Comparison of ENCODE assay signal across 12 cellular contexts in the genomic region with DNA sequence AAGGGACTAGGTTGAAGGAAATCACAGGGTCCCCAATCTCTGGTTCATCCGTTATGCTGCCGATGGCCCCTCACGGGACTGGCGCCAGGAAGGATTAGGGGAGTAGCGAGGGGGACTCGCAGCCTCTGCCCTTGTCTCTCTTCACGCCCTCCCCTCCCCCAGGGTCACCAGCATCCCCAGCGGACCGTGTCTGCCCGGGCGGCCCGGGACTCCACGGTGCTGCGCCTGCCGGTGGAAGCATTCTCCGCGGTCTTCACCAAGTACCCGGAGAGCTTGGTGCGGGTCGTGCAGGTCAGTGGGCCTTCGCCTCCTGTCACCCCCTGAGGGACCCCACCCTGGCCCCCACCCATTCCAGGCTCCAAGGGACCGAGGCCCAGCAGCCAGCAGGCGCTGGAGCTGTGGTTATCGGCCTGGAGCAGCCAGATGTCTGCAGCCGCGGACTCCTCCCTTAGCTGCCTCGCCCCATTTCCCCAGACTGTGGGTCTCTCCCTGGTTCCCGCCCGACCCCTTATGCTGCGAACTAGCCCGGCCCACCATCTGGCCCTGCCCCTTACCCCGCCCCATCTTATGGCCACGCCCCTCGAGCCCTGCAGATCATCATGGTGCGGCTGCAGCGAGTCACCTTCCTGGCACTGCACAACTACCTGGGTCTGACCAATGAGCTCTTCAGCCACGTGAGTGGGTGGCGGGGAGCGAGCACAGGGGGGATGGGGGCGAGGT. TPM values are rescaled to one million over a fixed set of nuclear protein-coding genes. Genes with fewer than 3 reads are reported as not detected.
DNase-seq lines count a peak whose midpoint lies in the region; ATAC-seq, FAIRE-seq and TF ChIP-seq lines count a peak whose summit lies in the region.
"Had no signal": no experiment of that assay in that cellular context is flagged by ENCODE, and none has a peak within 500 bp of the region (broad histone marks: within the 10 kb centered on the region; RNA-seq: fewer than 3 reads in every experiment).

No MANE protein-coding gene starts in this region.

- intact Hi-C loops in activated T-helper 1 cell treated with anti-CD3 and anti-CD28 coated beads, Interleukin-12 subunit alpha, Interleukin-12 subunit beta, Interleukin-2, Interleukin-4 antibody, amounts not matched to agents 30 ng/mL and 10 ng/mL and 1 ng/mL, durations not matched to agents 14 hours and 24 hours and 36 hours (cut with micrococcal nuclease), result no loop called here

- H3K27me3 ChIP-seq in neural progenitor cell, result no peaks in the 10 kb centered on the region
- H3K27me3 ChIP-seq: SJSA1 had no signal

- H3K27ac ChIP-seq in neural progenitor cell, result no peak overlapping the region
- H3K27ac ChIP-seq: SJSA1 had no signal

- no peak overlapping the region for H3K9ac ChIP-seq in neural progenitor cell

- H3K4me3 Mint-ChIP-seq in neural progenitor cell, result no peak overlapping the region
- H3K4me3 Mint-ChIP-seq in activated T-helper 1 cell treated with anti-CD3 and anti-CD28 coated beads, Interleukin-12 subunit alpha, Interleukin-12 subunit beta, Interleukin-2, Interleukin-4 antibody, amounts not matched to agents 30 ng/mL and 10 ng/mL and 1 ng/mL, durations not matched to agents 14 hours and 24 hours and 36 hours, result no peak overlapping the region
- H3K4me3 Mint-ChIP-seq: stimulated activated naive CD8-positive, alpha-beta T cell treated with anti-CD3 and anti-CD28 coated beads, Interleukin-15, Interleukin-2, amounts not matched to agents 100 ng/mL and 50 ng/mL, for 24 hours had no signal

- TF ChIP-seq CTCF in neural progenitor cell (IDR thresholded peaks at IDR 0.05), result no peak

- no peak overlapping the region for H3K27ac Mint-ChIP-seq in neural progenitor cell
- H3K27ac Mint-ChIP-seq in activated T-helper 1 cell treated with anti-CD3 and anti-CD28 coated beads, Interleukin-12 subunit alpha, Interleukin-12 subunit beta, Interleukin-2, Interleukin-4 antibody, amounts not matched to agents 30 ng/mL and 10 ng/mL and 1 ng/mL, durations not matched to agents 14 hours and 24 hours and 36 hours, result no peak overlapping the region
- H3K27ac Mint-ChIP-seq: stimulated activated naive CD8-positive, alpha-beta T cell treated with anti-CD3 and anti-CD28 coated beads, Interleukin-15, Interleukin-2, amounts not matched to agents 100 ng/mL and 50 ng/mL, for 24 hours had no signal

- H2AFZ ChIP-seq in neural progenitor cell (replicated peaks), result no peak overlapping the region

- H3K36me3 Mint-ChIP-seq in neural progenitor cell, result peaks cover 18% of the 10 kb centered on the region
- peaks cover 35% of the 10 kb centered on the region for H3K36me3 Mint-ChIP-seq in activated T-helper 1 cell treated with anti-CD3 and anti-CD28 coated beads, Interleukin-12 subunit alpha, Interleukin-12 subunit beta, Interleukin-2, Interleukin-4 antibody, amounts not matched to agents 30 ng/mL and 10 ng/mL and 1 ng/mL, durations not matched to agents 14 hours and 24 hours and 36 hours (ENCODE audit: low read depth)

- in situ Hi-C loops in Caki2 (cut with HindIII; ENCODE audit: low pct_unique_long_range_greater_than_20kb, low sequenced_read_pairs), result no loop called here

- H3K4me3 ChIP-seq in neural progenitor cell, result no peak overlapping the region
- H3K4me3 ChIP-seq: SJSA1 had no signal

- peaks cover 6% of the 10 kb centered on the region for H3K27me3 Mint-ChIP-seq in neural progenitor cell (ENCODE audit: insufficient read depth, low read depth)
- no peaks in the 10 kb centered on the region for H3K27me3 Mint-ChIP-seq in activated T-helper 1 cell treated with anti-CD3 and anti-CD28 coated beads, Interleukin-12 subunit alpha, Interleukin-12 subunit beta, Interleukin-2, Interleukin-4 antibody, amounts not matched to agents 30 ng/mL and 10 ng/mL and 1 ng/mL, durations not matched to agents 14 hours and 24 hours and 36 hours (ENCODE audit: insufficient read depth)
- H3K27me3 Mint-ChIP-seq: stimulated activated naive CD8-positive, alpha-beta T cell treated with anti-CD3 and anti-CD28 coated beads, Interleukin-15, Interleukin-2, amounts not matched to agents 100 ng/mL and 50 ng/mL, for 24 hours had no signal

- H3K36me3 ChIP-seq in neural progenitor cell, result no peaks in the 10 kb centered on the region

- no peak overlapping the region for H3K4me2 ChIP-seq in neural progenitor cell

- no peak for FAIRE-seq in urothelium cell line (lab: Jason Lieb, UNC)
- FAIRE-seq: keratinocyte had no signal

- H4K20me1 ChIP-seq in neural progenitor cell (ENCODE audit: low read depth), result no peaks in the 10 kb centered on the region

- no peaks in the 10 kb centered on the region for H3F3A ChIP-seq in neural progenitor cell (ENCODE audit: low read depth)

- no peaks in the 10 kb centered on the region for H3K4me1 ChIP-seq in neural progenitor cell

- no peaks in the 10 kb centered on the region for H3K9me3 ChIP-seq in neural progenitor cell (ENCODE audit: low read depth)
- H3K9me3 ChIP-seq: SJSA1 had no signal

- no peaks in the 10 kb centered on the region for H3K9me3 Mint-ChIP-seq in neural progenitor cell
- no peaks in the 10 kb centered on the region for H3K9me3 Mint-ChIP-seq in activated T-helper 1 cell treated with anti-CD3 and anti-CD28 coated beads, Interleukin-12 subunit alpha, Interleukin-12 subunit beta, Interleukin-2, Interleukin-4 antibody, amounts not matched to agents 30 ng/mL and 10 ng/mL and 1 ng/mL, durations not matched to agents 14 hours and 24 hours and 36 hours
- H3K9me3 Mint-ChIP-seq: stimulated activated naive CD8-positive, alpha-beta T cell treated with anti-CD3 and anti-CD28 coated beads, Interleukin-15, Interleukin-2, amounts not matched to agents 100 ng/mL and 50 ng/mL, for 24 hours had no signal

- ATAC-seq in HG03439 (IDR thresholded peaks at IDR 0.05; ENCODE audit: unreplicated experiment), result no peak

- DNase-seq in Caki2 (ENCODE audit: low read depth), result peak; percentile 26
- peak in 71 of 76 experiments; percentile 45 to 97 (median 85) for DNase-seq in HUDEP-2 (lab: John Stamatoyannopoulos, UW; ENCODE audit: unreplicated experiment in 76 of 76)
- peak; percentile 35 for DNase-seq in astrocyte of the hippocampus (ENCODE audit: low read depth, low spot score)
- peak; percentile 42 for DNase-seq in neural progenitor cell (ENCODE audit: low spot score)
- no peak for DNase-seq in urothelium cell line (ENCODE audit: low spot score)
- DNase-seq in NCI-H748 treated with DMSO at 0.1 percent for 48 hours (lab: John Stamatoyannopoulos, UW), result no peak
- no peak for DNase-seq in activated T-helper 1 cell treated with anti-CD3 and anti-CD28 coated beads, Interleukin-12 subunit alpha, Interleukin-12 subunit beta, Interleukin-2, Interleukin-4 antibody, amounts not matched to agents 30 ng/mL and 10 ng/mL and 1 ng/mL, durations not matched to agents 14 hours and 24 hours and 36 hours (ENCODE audit: low spot score)
- DNase-seq: NCI-H187 treated with DMSO at 0.1 percent for 48 hours had no signal

- H3K4me1 Mint-ChIP-seq in neural progenitor cell, result peaks cover 3% of the 10 kb centered on the region
- peaks cover 27% of the 10 kb centered on the region for H3K4me1 Mint-ChIP-seq in activated T-helper 1 cell treated with anti-CD3 and anti-CD28 coated beads, Interleukin-12 subunit alpha, Interleukin-12 subunit beta, Interleukin-2, Interleukin-4 antibody, amounts not matched to agents 30 ng/mL and 10 ng/mL and 1 ng/mL, durations not matched to agents 14 hours and 24 hours and 36 hours (ENCODE audit: low read depth)

- no peaks in the 10 kb centered on the region for H3K79me2 ChIP-seq in neural progenitor cell (ENCODE audit: low read depth)

RNA-seq across cellular contexts. Expression of gene PNPLA6, which starts 5.4 kb away (rescaled TPM):
- 38.0 and 39.4 TPM in 2 replicates for total RNA-seq in Caki2 (2014; rRNA removed; shearing (Covaris generic); ENCODE audit: low replicate concordance)
- total RNA-seq in neural progenitor cell (ENCODE audit: low replicate concordance), result 25.5 and 78.9 TPM in 2 replicates
- total RNA-seq in activated T-helper 1 cell treated with anti-CD3 and anti-CD28 coated beads, Interleukin-12 subunit alpha, Interleukin-12 subunit beta, Interleukin-2, Interleukin-4 antibody, amounts not matched to agents 30 ng/mL and 10 ng/mL and 1 ng/mL, durations not matched to agents 14 hours and 24 hours and 36 hours, result 131 and 136 TPM in 2 replicates

RNA-seq across cellular contexts. Expression of gene MCOLN1, which starts 18.5 kb away (rescaled TPM):
- total RNA-seq in Caki2 (2014; rRNA removed; shearing (Covaris generic); ENCODE audit: low replicate concordance), result 0.61 and 3.2 TPM in 2 replicates
- total RNA-seq in neural progenitor cell (ENCODE audit: low replicate concordance), result 6.6 and 7.1 TPM in 2 replicates
- total RNA-seq in activated T-helper 1 cell treated with anti-CD3 and anti-CD28 coated beads, Interleukin-12 subunit alpha, Interleukin-12 subunit beta, Interleukin-2, Interleukin-4 antibody, amounts not matched to agents 30 ng/mL and 10 ng/mL and 1 ng/mL, durations not matched to agents 14 hours and 24 hours and 36 hours, result 14.0 and 14.4 TPM in 2 replicates

RNA-seq across cellular contexts. Expression of gene ZNF358, which starts 25.0 kb away (rescaled TPM):
- 22.9 and 33.6 TPM in 2 replicates for total RNA-seq in Caki2 (2014; rRNA removed; shearing (Covaris generic); ENCODE audit: low replicate concordance)
- 16.9 and 50.3 TPM in 2 replicates for total RNA-seq in neural progenitor cell (ENCODE audit: low replicate concordance)
- total RNA-seq in activated T-helper 1 cell treated with anti-CD3 and anti-CD28 coated beads, Interleukin-12 subunit alpha, Interleukin-12 subunit beta, Interleukin-2, Interleukin-4 antibody, amounts not matched to agents 30 ng/mL and 10 ng/mL and 1 ng/mL, durations not matched to agents 14 hours and 24 hours and 36 hours, result 4.8 and 5.2 TPM in 2 replicates

RNA-seq across cellular contexts. Expression of gene PEX11G, which starts 52.1 kb away (rescaled TPM):
- total RNA-seq in Caki2 (2014; rRNA removed; shearing (Covaris generic); ENCODE audit: low replicate concordance), result 4.7 and 9.1 TPM in 2 replicates
- total RNA-seq in neural progenitor cell (ENCODE audit: low replicate concordance), result 1.0 and 5.7 TPM in 2 replicates
- total RNA-seq in activated T-helper 1 cell treated with anti-CD3 and anti-CD28 coated beads, Interleukin-12 subunit alpha, Interleukin-12 subunit beta, Interleukin-2, Interleukin-4 antibody, amounts not matched to agents 30 ng/mL and 10 ng/mL and 1 ng/mL, durations not matched to agents 14 hours and 24 hours and 36 hours, result 1.4 and 1.5 TPM in 2 replicates

RNA-seq across cellular contexts. Expression of gene CAMSAP3, which starts 54.7 kb away (rescaled TPM):
- total RNA-seq in Caki2 (2014; rRNA removed; shearing (Covaris generic); ENCODE audit: low replicate concordance), result 3.9 and 5.2 TPM in 2 replicates
- 2.7 and 15.6 TPM in 2 replicates for total RNA-seq in neural progenitor cell (ENCODE audit: low replicate concordance)
- 0.37 and 0.67 TPM in 2 replicates for total RNA-seq in activated T-helper 1 cell treated with anti-CD3 and anti-CD28 coated beads, Interleukin-12 subunit alpha, Interleukin-12 subunit beta, Interleukin-2, Interleukin-4 antibody, amounts not matched to agents 30 ng/mL and 10 ng/mL and 1 ng/mL, durations not matched to agents 14 hours and 24 hours and 36 hours
- total RNA-seq: SJSA1 had no signal

Comparison
In these comparisons a context has a peak if more than half of its experiments do, and no peak if none do; other contexts are left out.
1. DNase-seq: peak in Caki2 (single experiment), HUDEP-2 (71 of 76), astrocyte of the hippocampus (single experiment) and neural progenitor cell (single experiment); none in urothelium cell line (single experiment), NCI-H748 treated with DMSO at 0.1 percent for 48 hours (single experiment) and activated T-helper 1 cell treated with anti-CD3 and anti-CD28 coated beads, Interleukin-12 subunit alpha, Interleukin-12 subunit beta, Interleukin-2, Interleukin-4 antibody, amounts not matched to agents 30 ng/mL and 10 ng/mL and 1 ng/mL, durations not matched to agents 14 hours and 24 hours and 36 hours (single experiment).